18 cellular contexts compared by ENCODE assay signal in the genomic region with DNA sequence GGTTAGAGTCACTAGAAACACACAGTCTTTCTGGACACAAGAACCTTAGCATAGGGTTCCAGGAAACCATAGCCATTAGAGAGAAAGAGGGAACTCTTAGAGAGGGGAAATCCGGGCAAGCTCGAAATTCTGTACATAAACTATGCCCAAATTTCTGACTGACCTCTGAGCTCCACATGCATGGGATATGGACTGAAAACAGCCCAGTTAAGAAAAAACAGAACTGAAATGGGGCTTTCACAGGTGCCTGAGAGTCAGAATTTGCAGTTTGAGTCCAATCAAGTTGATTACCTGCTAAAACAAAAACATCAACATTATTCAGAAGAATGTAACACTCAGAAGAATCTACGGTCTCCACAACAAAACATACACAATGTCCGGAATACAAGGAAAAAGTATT. TPM values are rescaled to one million over a fixed set of nuclear protein-coding genes. Genes with fewer than 3 reads are reported as not detected.
DNase-seq lines count a peak whose midpoint lies in the region; ATAC-seq and TF ChIP-seq lines count a peak whose summit lies in the region.
"Had no signal": no experiment of that assay in that cellular context is flagged by ENCODE, and none has a peak within 500 bp of the region (broad histone marks: within the 10 kb centered on the region; RNA-seq: fewer than 3 reads in every experiment).

No MANE protein-coding gene starts in this region.

- DNase-seq in Peyer's patch (no peak), kidney glomerular epithelial cell (lab: John Stamatoyannopoulos, UW) (no peak), lower leg skin (ENCODE audit: low spot score in 2 of 2) (no peak)
- DNase-seq: activated CD4-positive, alpha-beta T cell treated with anti-CD3 and anti-CD28 coated beads for 1 hour; cerebellar nuclear complex; DMS79; NCI-H1930; NCI-H526 treated with DMSO at 0.1 percent for 48 hours; sigmoid colon; stimulated activated CD4-positive, alpha-beta T cell treated with anti-CD3 and anti-CD28 coated beads, Interleukin-4, amount 100 ng/mL, for 24 hours; stimulated activated naive B cell treated with anti-CD40 and anti-IgM and Interleukin-4, amounts not matched to agents 10 μg/mL and 1 μg/mL and 100 μg/mL, for 72 hours; T-helper 1 cell had no signal

- H3K4me1 ChIP-seq in Peyer's patch: no peaks in the 10 kb centered on the region

- no peak overlapping the region for H3K27ac Mint-ChIP-seq in stimulated activated memory B cell treated with anti-CD40 and anti-IgM and Interleukin-4, amounts not matched to agents 10 μg/mL and 1 μg/mL and 100 μg/mL, for 72 hours
- H3K27ac Mint-ChIP-seq: stimulated activated naive B cell treated with anti-CD40 and anti-IgM and Interleukin-4, amounts not matched to agents 10 μg/mL and 1 μg/mL and 100 μg/mL, for 72 hours had no signal

- TF ChIP-seq POLR2A in Peyer's patch (IDR thresholded peaks at IDR 0.05): no peak
- no peak for TF ChIP-seq POLR2A in lower leg skin (IDR thresholded peaks at IDR 0.05)

- no peaks in the 10 kb centered on the region for H3K4me1 Mint-ChIP-seq in stimulated activated memory B cell treated with anti-CD40 and anti-IgM and Interleukin-4, amounts not matched to agents 10 μg/mL and 1 μg/mL and 100 μg/mL, for 72 hours
- H3K4me1 Mint-ChIP-seq: stimulated activated naive B cell treated with anti-CD40 and anti-IgM and Interleukin-4, amounts not matched to agents 10 μg/mL and 1 μg/mL and 100 μg/mL, for 72 hours had no signal

- no peaks in the 10 kb centered on the region for H3K9me3 Mint-ChIP-seq in stimulated activated memory B cell treated with anti-CD40 and anti-IgM and Interleukin-4, amounts not matched to agents 10 μg/mL and 1 μg/mL and 100 μg/mL, for 72 hours
- H3K9me3 Mint-ChIP-seq: stimulated activated naive B cell treated with anti-CD40 and anti-IgM and Interleukin-4, amounts not matched to agents 10 μg/mL and 1 μg/mL and 100 μg/mL, for 72 hours had no signal

- H3K36me3 Mint-ChIP-seq in stimulated activated memory B cell treated with anti-CD40 and anti-IgM and Interleukin-4, amounts not matched to agents 10 μg/mL and 1 μg/mL and 100 μg/mL, for 72 hours: no peaks in the 10 kb centered on the region
- H3K36me3 Mint-ChIP-seq: stimulated activated naive B cell treated with anti-CD40 and anti-IgM and Interleukin-4, amounts not matched to agents 10 μg/mL and 1 μg/mL and 100 μg/mL, for 72 hours had no signal

- no peaks in the 10 kb centered on the region for H3K9me3 ChIP-seq in Peyer's patch
- H3K9me3 ChIP-seq: neutrophil, sigmoid colon had no signal

- no peaks in the 10 kb centered on the region for H3K36me3 ChIP-seq in Peyer's patch
- H3K36me3 ChIP-seq: neutrophil, sigmoid colon had no signal

- TF ChIP-seq CTCF in Peyer's patch (IDR thresholded peaks at IDR 0.05) (no peak), lower leg skin (IDR thresholded peaks at IDR 0.05) (no peak)

- H3K27me3 ChIP-seq in Peyer's patch: no peaks in the 10 kb centered on the region
- H3K27me3 ChIP-seq: sigmoid colon had no signal

- ATAC-seq in GM19025 (IDR thresholded peaks at IDR 0.05; ENCODE audit: low read depth, unreplicated experiment) (peak; percentile 21), GM21717 (IDR thresholded peaks at IDR 0.05; ENCODE audit: unreplicated experiment) (peak; percentile 34), HG03045 (IDR thresholded peaks at IDR 0.05; ENCODE audit: unreplicated experiment) (peak; percentile 26)
- ATAC-seq in stimulated activated memory B cell treated with anti-CD40 and anti-IgM and Interleukin-4, amounts not matched to agents 10 μg/mL and 1 μg/mL and 100 μg/mL, for 72 hours: peak; percentile 27
- ATAC-seq: stimulated activated naive B cell treated with anti-CD40 and anti-IgM and Interleukin-4, amounts not matched to agents 10 μg/mL and 1 μg/mL and 100 μg/mL, for 72 hours had no signal

- WGBS in lower leg skin, 2 donors: 86 to 94% methylated on average over 4 of the region's 4 CpGs

- no peak overlapping the region for H3K4me3 Mint-ChIP-seq in stimulated activated memory B cell treated with anti-CD40 and anti-IgM and Interleukin-4, amounts not matched to agents 10 μg/mL and 1 μg/mL and 100 μg/mL, for 72 hours
- H3K4me3 Mint-ChIP-seq: stimulated activated naive B cell treated with anti-CD40 and anti-IgM and Interleukin-4, amounts not matched to agents 10 μg/mL and 1 μg/mL and 100 μg/mL, for 72 hours had no signal

- no peak overlapping the region for H3K27ac ChIP-seq in Peyer's patch
- H3K27ac ChIP-seq: C4-2B, neutrophil, sigmoid colon had no signal

- H3K27me3 Mint-ChIP-seq in stimulated activated memory B cell treated with anti-CD40 and anti-IgM and Interleukin-4, amounts not matched to agents 10 μg/mL and 1 μg/mL and 100 μg/mL, for 72 hours: peaks cover 13% of the 10 kb centered on the region

- intact Hi-C loops in lower leg skin (cut with DNase I; ENCODE audit: low total_unique reads): no loop called here

- H3K4me3 ChIP-seq in Peyer's patch: no peak overlapping the region
- no peak overlapping the region for H3K4me3 ChIP-seq in lower leg skin (ENCODE audit: low read depth, poor library complexity, severe bottlenecking)
- H3K4me3 ChIP-seq: sigmoid colon had no signal

RNA-seq across cellular contexts. Expression of gene DCHS2, which starts 13.1 kb away (rescaled TPM):
- total RNA-seq in Peyer's patch: under 1 TPM in 3 of 4 donors, not detected in 1; 0.28 to 0.88 (median 0.67) TPM
- under 1 TPM; 0.27 to 0.84 (median 0.38) TPM for total RNA-seq in lower leg skin
